In genomic region chr12:19273482-19274330, GRCh38 we compare ENCODE assay signal across 8 cellular contexts.
DNase-seq lines count a peak whose midpoint lies in the region; ATAC-seq, FAIRE-seq and TF ChIP-seq lines count a peak whose summit lies in the region.

No MANE protein-coding gene starts in this region.

- FAIRE-seq in H54 (lab: Jason Lieb, UNC), result peak; percentile 100

- H3K27me3 ChIP-seq in foreskin keratinocyte (no peaks in the 10 kb centered on the region), sigmoid colon (no peaks in the 10 kb centered on the region)

- DNase-seq in H54 (ENCODE audit: insufficient read length, low spot score), result peak; percentile 58
- DNase-seq in NCI-H69 (lab: John Stamatoyannopoulos, UW), result peak; percentile 94
- peak; percentile 12 for DNase-seq in activated T-cell treated with anti-CD3 and anti-CD28 coated beads for 24 hours (ENCODE audit: low read depth)
- DNase-seq in foreskin keratinocyte, result peak; percentile 86 to 95
- DNase-seq in sigmoid colon, result peak; percentile 78
- DNase-seq in coronary artery (ENCODE audit: low spot score), result no peak
- no peak for DNase-seq in hippocampal formation (lab: John Stamatoyannopoulos, UW)

- H3K4me1 ChIP-seq in foreskin keratinocyte (peaks cover 12% of the 10 kb centered on the region), sigmoid colon (peaks cover 0 to 10% (median 0%) of the 10 kb centered on the region in 4 donors)

- no peak overlapping the region for H3K27ac ChIP-seq in foreskin keratinocyte
- no peak overlapping the region for H3K27ac ChIP-seq in sigmoid colon
- peak overlapping the region in 1 of 2 donors; percentile 23 for H3K27ac ChIP-seq in coronary artery

- TF ChIP-seq EP300 in sigmoid colon (IDR thresholded peaks at IDR 0.05), result no peak

- 84% methylated on average over 4 of the region's 4 CpGs for WGBS in sigmoid colon, 2 donors

- intact Hi-C loops in sigmoid colon (cut with DNase I), result no loop called here

- H3K9me3 ChIP-seq in sigmoid colon, result no peaks in the 10 kb centered on the region

- H3K36me3 ChIP-seq in sigmoid colon, result peaks cover 0 to 15% (median 1%) of the 10 kb centered on the region in 4 donors

- TF ChIP-seq CTCF in foreskin keratinocyte (conservative IDR thresholded peaks at IDR 0.05) (no peak), sigmoid colon (IDR thresholded peaks at IDR 0.05) (no peak), coronary artery (IDR thresholded peaks at IDR 0.05) (no peak)

- no peak overlapping the region for H3K4me3 ChIP-seq in sigmoid colon
- H3K4me3 ChIP-seq in coronary artery, result no peak overlapping the region

- TF ChIP-seq POLR2A in H54 (IDR thresholded peaks at IDR 0.05; ENCODE audit: low read depth, low read length) (no peak), sigmoid colon (IDR thresholded peaks at IDR 0.05) (no peak)

- ATAC-seq in foreskin keratinocyte (peak; percentile 96), GM21737 (IDR thresholded peaks at IDR 0.05; ENCODE audit: unreplicated experiment) (no peak)

Comparison
In these comparisons a context has a peak if more than half of its experiments do, and no peak if none do; other contexts are left out.
1. DNase-seq: peak in H54 (single experiment), NCI-H69 (single experiment), activated T-cell treated with anti-CD3 and anti-CD28 coated beads for 24 hours (single experiment), foreskin keratinocyte (2 of 2) and sigmoid colon (single experiment); none in coronary artery (single experiment) and hippocampal formation (0 of 2).